10 cellular contexts compared by ENCODE assay signal in the genomic region with DNA sequence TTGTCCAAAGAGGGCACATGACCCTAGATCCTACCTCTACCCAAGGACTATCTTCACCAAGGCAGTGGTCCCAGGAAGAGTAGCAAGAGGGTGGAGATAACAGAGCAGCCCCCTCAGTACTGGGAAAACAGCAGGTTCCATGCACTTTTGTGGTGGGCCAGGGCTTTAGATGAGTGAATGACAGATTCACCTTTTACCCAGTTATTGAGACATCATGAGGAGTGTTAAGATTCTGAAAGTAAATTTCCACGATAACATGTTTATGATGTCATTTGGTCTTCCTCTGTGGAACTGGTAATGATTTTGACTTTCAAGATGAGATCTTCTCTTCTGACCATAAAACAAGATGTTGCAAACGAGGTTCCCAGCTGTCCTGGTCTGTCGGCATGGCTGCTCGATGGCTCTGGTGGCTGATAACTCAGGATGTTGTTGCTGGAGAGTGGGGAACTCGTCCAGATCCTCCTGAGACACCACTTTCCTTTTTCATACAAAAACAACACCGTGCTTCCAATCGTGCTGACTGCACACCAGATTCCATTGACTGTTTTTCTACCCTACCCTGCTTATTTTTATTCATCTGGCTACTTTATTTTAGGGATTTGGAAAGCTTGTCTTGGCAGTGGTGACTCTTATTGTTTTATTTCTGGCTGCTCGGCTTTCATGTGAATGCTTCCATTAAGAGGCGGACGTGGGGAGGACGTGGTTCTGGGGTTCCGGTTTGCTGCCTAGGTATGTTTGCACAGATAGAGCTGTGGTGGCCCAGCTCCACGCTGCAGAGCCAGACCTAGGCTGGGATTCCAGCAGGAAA.
DNase-seq lines count a peak whose midpoint lies in the region; ATAC-seq and TF ChIP-seq lines count a peak whose summit lies in the region.
"Had no signal": no experiment of that assay in that cellular context is flagged by ENCODE, and none has a peak within 500 bp of the region (broad histone marks: within the 10 kb centered on the region; RNA-seq: fewer than 3 reads in every experiment).

No MANE protein-coding gene starts in this region.

- no peaks in the 10 kb centered on the region for H3K9me3 ChIP-seq in mucosa of descending colon

- no peak overlapping the region for H3K4me3 ChIP-seq in mucosa of descending colon

- intact Hi-C loops in mucosa of descending colon (cut with DNase I, micrococcal nuclease) = no loop called here

- no peaks in the 10 kb centered on the region for H3K36me3 ChIP-seq in mucosa of descending colon (ENCODE audit: low read depth)

- peak; percentile 67 for ATAC-seq in stimulated activated effector memory CD8-positive, alpha-beta T cell treated with anti-CD3 and anti-CD28 coated beads, Interleukin-12 subunit alpha, Interleukin-12 subunit beta, amount 100 ng/mL, for 72 hours
- ATAC-seq in HG03571 (IDR thresholded peaks at IDR 0.05; ENCODE audit: unreplicated experiment) (no peak), mucosa of descending colon (no peak), HG03460 (IDR thresholded peaks at IDR 0.05; ENCODE audit: unreplicated experiment) (no peak)

- H3K27me3 Mint-ChIP-seq in brain (no peaks in the 10 kb centered on the region), immature natural killer cell (ENCODE audit: low read depth in 3 of 3) (peaks cover 0 to 2% (median 2%) of the 10 kb centered on the region in 3 donors)

- H3K36me3 Mint-ChIP-seq in brain = peaks cover 7% of the 10 kb centered on the region
- H3K36me3 Mint-ChIP-seq in immature natural killer cell = peaks cover 0 to 7% (median 0%) of the 10 kb centered on the region in 3 donors
- H3K36me3 Mint-ChIP-seq in stimulated activated effector memory CD8-positive, alpha-beta T cell treated with anti-CD3 and anti-CD28 coated beads, Interleukin-12 subunit alpha, Interleukin-12 subunit beta, amount 100 ng/mL, for 72 hours = no peaks in the 10 kb centered on the region

- no peaks in the 10 kb centered on the region for H3K9me3 Mint-ChIP-seq in brain
- H3K9me3 Mint-ChIP-seq in immature natural killer cell = peaks cover 0 to under 1% (median 0%) of the 10 kb centered on the region in 6 donors
- H3K9me3 Mint-ChIP-seq in stimulated activated effector memory CD8-positive, alpha-beta T cell treated with anti-CD3 and anti-CD28 coated beads, Interleukin-12 subunit alpha, Interleukin-12 subunit beta, amount 100 ng/mL, for 72 hours = no peaks in the 10 kb centered on the region

- peaks cover 9% of the 10 kb centered on the region for H3K4me1 ChIP-seq in mucosa of descending colon (ENCODE audit: low read depth)

- peak; percentile 26 for DNase-seq in GM03348 (ENCODE audit: low spot score)
- no peak for DNase-seq in immature natural killer cell
- DNase-seq in stimulated activated effector memory CD8-positive, alpha-beta T cell treated with anti-CD3 and anti-CD28 coated beads, Interleukin-12 subunit alpha, Interleukin-12 subunit beta, amount 100 ng/mL, for 72 hours (ENCODE audit: low spot score in 2 of 2) = no peak
- no peak for DNase-seq in mucosa of descending colon
- no peak for DNase-seq in NCI-H146 (lab: John Stamatoyannopoulos, UW)
- DNase-seq: NCI-H1092 treated with DMSO at 0.1 percent for 48 hours, SHP77 had no signal

- peak overlapping the region in 3 of 5 experiments; percentile 25 to 53 (median 27) for H3K27ac Mint-ChIP-seq in brain
- H3K27ac Mint-ChIP-seq in immature natural killer cell = peak overlapping the region in 3 of 6 donors; percentile 12 to 53 (median 32)
- peak overlapping the region; percentile 52 for H3K27ac Mint-ChIP-seq in stimulated activated effector memory CD8-positive, alpha-beta T cell treated with anti-CD3 and anti-CD28 coated beads, Interleukin-12 subunit alpha, Interleukin-12 subunit beta, amount 100 ng/mL, for 72 hours

- peaks cover 78% of the 10 kb centered on the region for H3K4me1 Mint-ChIP-seq in brain
- H3K4me1 Mint-ChIP-seq in immature natural killer cell = peaks cover 38 to 80% of the 10 kb centered on the region in 2 donors
- H3K4me1 Mint-ChIP-seq in stimulated activated effector memory CD8-positive, alpha-beta T cell treated with anti-CD3 and anti-CD28 coated beads, Interleukin-12 subunit alpha, Interleukin-12 subunit beta, amount 100 ng/mL, for 72 hours = peaks cover 55% of the 10 kb centered on the region

- H3K4me3 Mint-ChIP-seq in brain (no peak overlapping the region), immature natural killer cell (peak overlapping the region; percentile 38 to 79 (median 67))
- H3K4me3 Mint-ChIP-seq in stimulated activated effector memory CD8-positive, alpha-beta T cell treated with anti-CD3 and anti-CD28 coated beads, Interleukin-12 subunit alpha, Interleukin-12 subunit beta, amount 100 ng/mL, for 72 hours = peak overlapping the region; percentile 18

- no peak for TF ChIP-seq CTCF in brain (conservative IDR thresholded peaks at IDR 0.05)
- TF ChIP-seq CTCF in mucosa of descending colon (IDR thresholded peaks at IDR 0.05) = no peak

Comparison
In these comparisons a context has a peak if more than half of its experiments do, and no peak if none do; other contexts are left out.
1. H3K4me3 Mint-ChIP-seq: peak in immature natural killer cell (5 of 5) and stimulated activated effector memory CD8-positive, alpha-beta T cell treated with anti-CD3 and anti-CD28 coated beads, Interleukin-12 subunit alpha, Interleukin-12 subunit beta, amount 100 ng/mL, for 72 hours (single experiment); none in brain (0 of 5).